Comparison of ENCODE assay signal across 8 cellular contexts in genomic region chr11:63813035-63813562, GRCh38. TPM values are rescaled to one million over a fixed set of nuclear protein-coding genes. Genes with fewer than 3 reads are reported as not detected.
A peak's percentile ranks its signal among the peaks of the same experiment; 100 is the strongest.
DNase-seq lines count a peak whose midpoint lies in the region; ATAC-seq and TF ChIP-seq lines count a peak whose summit lies in the region.

Gene SPINDOC (plus strand): TSS chr11:63813456. CDS start chr11:63813687, 231 bp downstream.

- H3K4me3 ChIP-seq in GM12864 (ENCODE audit: low read depth, low read length) (peak within 1 kb of the TSS; percentile 97), heart right ventricle (peak within 1 kb of the TSS; percentile 76 to 100 (median 96)), upper lobe of left lung (peak within 1 kb of the TSS; percentile 94 to 97 (median 95))

- ATAC-seq in HG02571 (IDR thresholded peaks at IDR 0.05; ENCODE audit: unreplicated experiment) (peak; percentile 71), heart right ventricle (peak; percentile 87 to 95 (median 93)), upper lobe of left lung (ENCODE audit: low FRiP score in 2 of 2) (peak; percentile 83 to 95)

- H3K27me3 ChIP-seq in heart right ventricle (no peaks in the 10 kb centered on the region), upper lobe of left lung (no peaks in the 10 kb centered on the region)

- TF ChIP-seq EP300 in upper lobe of left lung (IDR thresholded peaks at IDR 0.05) = no peak

- H3K36me3 ChIP-seq in heart right ventricle = peaks cover 0 to 22% (median 6%) of the 10 kb centered on the region in 9 donors
- H3K36me3 ChIP-seq in upper lobe of left lung = peaks cover 0 to 10% (median 5%) of the 10 kb centered on the region in 4 donors

- intact Hi-C loops in T-helper 1 cell treated with Interleukin-12 subunit alpha and Interleukin-12 subunit beta and Interleukin-4 antibody, amounts not matched to agents 30 ng/mL and 1 ng/mL, for 36 hours (cut with micrococcal nuclease) = loop anchor here (1.0 kb wide), 3 partner anchors 25 to 132 kb away; partner anchors contain the start of gene RTN3
- intact Hi-C loops in heart right ventricle (cut with DNase I) (loop anchor here in 7 of 10 donors (2.0 to 10.0 kb wide), 5 partner anchors 36 to 48 kb away; partner anchors contain the start of gene ZFTA (in 5 of the 7)), posterior cingulate gyrus (cut with DNase I) (loop anchor here (2.0 to 5.0 kb wide), 2 partner anchors 44 to 131 kb away; partner anchors contain the start of genes RTN3 and ZFTA)

- no peak for TF ChIP-seq CTCF in GM12864 (IDR thresholded peaks at IDR 0.05; ENCODE audit: low read depth, low read length, missing control alignments)
- no peak for TF ChIP-seq CTCF in heart right ventricle (IDR thresholded peaks at IDR 0.05)
- TF ChIP-seq CTCF in upper lobe of left lung (IDR thresholded peaks at IDR 0.05) = peak in 1 of 6 experiments; percentile 5

- WGBS in heart right ventricle, 2 donors = 1% methylated on average over 62 to 65 of the region's 65 CpGs
- WGBS in upper lobe of left lung, 2 donors = 0% methylated on average over 17 to 22 of the region's 65 CpGs

- no peaks in the 10 kb centered on the region for H3K9me3 ChIP-seq in heart right ventricle
- no peaks in the 10 kb centered on the region for H3K9me3 ChIP-seq in upper lobe of left lung

- peak within 1 kb of the TSS; percentile 35 to 93 (median 82) for H3K27ac ChIP-seq in heart right ventricle
- peak within 1 kb of the TSS; percentile 76 to 94 (median 88) for H3K27ac ChIP-seq in upper lobe of left lung

- peak in 3 of 4 donors; percentile 24 to 62 (median 30) for TF ChIP-seq POLR2A in upper lobe of left lung (IDR thresholded peaks at IDR 0.05)

- DNase-seq in GM12864 (ENCODE audit: low read depth) (no peak), NCI-H1048 (lab: John Stamatoyannopoulos, UW) (peak; percentile 58), amniotic epithelial cell (ENCODE audit: low read depth) (peak; percentile 49), heart right ventricle (peak; percentile 81 to 83), posterior cingulate gyrus (peak; percentile 69 to 98 (median 82)), upper lobe of left lung (peak; percentile 84 to 96)

- H3K4me1 ChIP-seq in heart right ventricle = peaks cover 0 to 38% (median 22%) of the 10 kb centered on the region in 9 donors
- H3K4me1 ChIP-seq in upper lobe of left lung = peaks cover 17 to 36% (median 20%) of the 10 kb centered on the region in 4 donors

RNA-seq across cellular contexts. Expression of gene SPINDOC, which starts in this region (rescaled TPM):
- total RNA-seq in T-helper 1 cell treated with Interleukin-12 subunit alpha and Interleukin-12 subunit beta and Interleukin-4 antibody, amounts not matched to agents 30 ng/mL and 1 ng/mL, for 36 hours = 40.2 and 40.9 TPM in 2 replicates
- total RNA-seq in heart right ventricle = 10 to 100 TPM in 5 of 10 donors, 1 to 10 TPM in 5; 7.0 to 13.2 (median 9.9) TPM
- 1 to 10 TPM; 9.4 to 9.7 TPM for polyA plus RNA-seq in heart right ventricle
- total RNA-seq in upper lobe of left lung = 10 to 100 TPM in 5 of 6 donors, 1 to 10 TPM in 1; 9.0 to 22.5 (median 16.3) TPM
